Comparison of ENCODE assay signal across 1 cellular context in genomic region chr15:78057803-78058202, GRCh38.
TF ChIP-seq lines count a peak whose summit lies in the region.

No MANE protein-coding gene starts in this region.

TF ChIP-seq in A549, 52 proteins besides CTCF, POLR2A, EP300 and RAD21 (continued from another document):
- TF ChIP-seq KDM5A (IDR thresholded peaks at IDR 0.05) (no peak), POLR2AphosphoS2 (conservative IDR thresholded peaks at IDR 0.05; ENCODE audit: low read length) (no peak), MAFK (IDR thresholded peaks at IDR 0.05; ENCODE audit: partially characterized antibody) (no peak), JUNB (IDR thresholded peaks at IDR 0.05) (no peak), USF2 (IDR thresholded peaks at IDR 0.05) (no peak), CEBPB (IDR thresholded peaks at IDR 0.05) (no peak), ZNF302 (CRISPR knock-in tag; IDR thresholded peaks at IDR 0.05) (no peak)
TF ChIP-seq in A549: peak in this region for 0.
